Comparison of ENCODE assay signal across 8 cellular contexts in genomic region chr9:62800451-62801371, GRCh38.
A peak's percentile ranks its signal among the peaks of the same experiment; 100 is the strongest.
DNase-seq lines count a peak whose midpoint lies in the region; ATAC-seq and TF ChIP-seq lines count a peak whose summit lies in the region.
"Not testable (repeated sequence)": the region's sequence is repeated elsewhere in the genome, so short reads cannot be mapped to it uniquely, and the experiment has no call there.

No MANE protein-coding gene starts in this region.

- H3K9me3 Mint-ChIP-seq in CD8-positive, alpha-beta memory T cell; neural crest cell: not testable (repeated sequence)

- H3K27me3 Mint-ChIP-seq in CD8-positive, alpha-beta memory T cell = peaks cover 31 to 40% of the 10 kb centered on the region in 2 donors
- peaks cover 69% of the 10 kb centered on the region for H3K27me3 Mint-ChIP-seq in neural crest cell (ENCODE audit: low read depth)

- H3K36me3 Mint-ChIP-seq in CD8-positive, alpha-beta memory T cell = not testable (repeated sequence)
- peaks cover 25% of the 10 kb centered on the region for H3K36me3 Mint-ChIP-seq in neural crest cell (ENCODE audit: low read depth)

- intact Hi-C loops in OCI-LY7 (cut with micrococcal nuclease; ENCODE audit: unreplicated experiment); stomach (cut with DNase I; ENCODE audit: low total_unique reads): not testable (repeated sequence)

- H4K20me1 ChIP-seq in OCI-LY7 (ENCODE audit: insufficient read depth, low read length) = not testable (repeated sequence)

- not testable (repeated sequence) for H2AFZ ChIP-seq in OCI-LY7 (ENCODE audit: low read length)

- not testable (repeated sequence) for H3K9me2 ChIP-seq in OCI-LY7 (ENCODE audit: insufficient read depth, low read length)

- ATAC-seq in GM21825 (IDR thresholded peaks at IDR 0.05; ENCODE audit: unreplicated experiment) = peak; percentile 18

- H3K9me3 ChIP-seq in CD8-positive, alpha-beta memory T cell (ENCODE audit: low read length); OCI-LY7 (ENCODE audit: low read length): not testable (repeated sequence)
- H3K9me3 ChIP-seq in stomach = peaks cover 0 to 24% (median 6%) of the 10 kb centered on the region in 4 donors

- not testable (repeated sequence) for TF ChIP-seq CTCF in OCI-LY7 (conservative IDR thresholded peaks at IDR 0.05; ENCODE audit: low read length); neural crest cell (conservative IDR thresholded peaks at IDR 0.05); stomach (IDR thresholded peaks at IDR 0.05)

- H3K4me2 ChIP-seq in OCI-LY7 (ENCODE audit: low read length) = peak overlapping the region; percentile 70

- not testable (repeated sequence) for H3K79me2 ChIP-seq in OCI-LY7 (ENCODE audit: insufficient read depth, low read depth, low read length)

- BruUV-seq in OCI-LY7 (replicated peaks; lab: Mats Ljungman, UMichigan) = not testable (repeated sequence)

- H3K4me3 Mint-ChIP-seq in CD8-positive, alpha-beta memory T cell = peak overlapping the region; percentile 68 to 94 (median 78)
- H3K4me3 Mint-ChIP-seq in neural crest cell = peak overlapping the region; percentile 83

- not testable (repeated sequence) for TF ChIP-seq POLR2A in stomach (IDR thresholded peaks at IDR 0.05)

- WGBS in stomach, 5 donors = 20 to 34% (median 28%) methylated on average over 29 to 30 of the region's 30 CpGs

- POLR2A ChIA-PET in CD8-positive, alpha-beta memory T cell (lab: Charles Lee) = not testable (repeated sequence)
- POLR2A ChIA-PET in OCI-LY7 (lab: Charles Lee) = interaction anchor here (1.0 kb wide), 1 partner anchor 1017 kb away, joined by 4 read pairs; no protein-coding TSS in a partner anchor

- H3K27ac ChIP-seq in CD8-positive, alpha-beta memory T cell (ENCODE audit: low read depth, low read length) = not testable (repeated sequence)
- H3K27ac ChIP-seq in OCI-LY7 (ENCODE audit: low read depth, low read length, poor library complexity, severe bottlenecking) (peak overlapping the region; percentile 25), stomach (peak overlapping the region in 3 of 5 donors; percentile 27 to 80 (median 78))

- TF ChIP-seq EP300 in stomach (IDR thresholded peaks at IDR 0.05) = not testable (repeated sequence)

- DNase-seq in CD8-positive, alpha-beta memory T cell = peak in 3 of 5 donors; percentile 24 to 58 (median 27)
- DNase-seq in OCI-LY7 (ENCODE audit: low spot score) (peak; percentile 37), ecto neural progenitor cell (ENCODE audit: low spot score) (peak; percentile 67), iPS-NIHi11 (ENCODE audit: low spot score) (peak; percentile 1)
- DNase-seq in activated effector memory CD4-positive, alpha-beta T cell treated with anti-CD3 and anti-CD28 coated beads, Interleukin-2, amount 50 U/mL, for 16 hours = peak; percentile 69
- not testable (repeated sequence) for DNase-seq in neural crest cell (ENCODE audit: low read depth, low spot score); stomach

- H3K4me1 Mint-ChIP-seq in CD8-positive, alpha-beta memory T cell = peaks cover 30 to 40% (median 33%) of the 10 kb centered on the region in 3 donors
- peaks cover 26% of the 10 kb centered on the region for H3K4me1 Mint-ChIP-seq in neural crest cell

- peak overlapping the region; percentile 59 to 97 (median 82) for H3K27ac Mint-ChIP-seq in CD8-positive, alpha-beta memory T cell
- H3K27ac Mint-ChIP-seq in neural crest cell (ENCODE audit: unreplicated experiment) = not testable (repeated sequence)

- peaks cover 26% of the 10 kb centered on the region for H3K4me1 ChIP-seq in CD8-positive, alpha-beta memory T cell (ENCODE audit: insufficient read depth, low read length)
- H3K4me1 ChIP-seq in OCI-LY7 (ENCODE audit: insufficient read depth, low read length, poor library complexity, severe bottlenecking) (peaks cover 23% of the 10 kb centered on the region), stomach (peaks cover 26 to 46% (median 38%) of the 10 kb centered on the region in 4 donors)

- not testable (repeated sequence) for H3K4me3 ChIP-seq in CD8-positive, alpha-beta memory T cell (ENCODE audit: low read length)
- H3K4me3 ChIP-seq in OCI-LY7 (ENCODE audit: low read depth, low read length, poor library complexity, severe bottlenecking) (peak overlapping the region; percentile 74), stomach (peak overlapping the region; percentile 2 to 54 (median 46))

- not testable (repeated sequence) for H3K27me3 ChIP-seq in CD8-positive, alpha-beta memory T cell (ENCODE audit: insufficient read depth, low read length, poor library complexity, severe bottlenecking)
- peaks cover 36 to 66% (median 46%) of the 10 kb centered on the region in 3 donors for H3K27me3 ChIP-seq in stomach

- not testable (repeated sequence) for H3K36me3 ChIP-seq in CD8-positive, alpha-beta memory T cell (ENCODE audit: insufficient read depth, low read length); OCI-LY7 (ENCODE audit: insufficient read depth, low read length); stomach

- CTCF ChIA-PET in CD8-positive, alpha-beta memory T cell (lab: Charles Lee) = interaction anchor here (1.4 kb wide), 1 partner anchor 1016 kb away, joined by 4 read pairs; no protein-coding TSS in a partner anchor
- CTCF ChIA-PET in OCI-LY7 (lab: Charles Lee; ENCODE audit: unreplicated experiment) = interaction anchor here (0.6 kb wide), 1 partner anchor 1016 kb away, joined by 4 read pairs; no protein-coding TSS in a partner anchor
